Comparison of ENCODE assay signal across 22 cellular contexts in genomic region chr3:58392191-58392590, GRCh38. TPM values are rescaled to one million over a fixed set of nuclear protein-coding genes. Genes with fewer than 3 reads are reported as not detected.
DNase-seq lines count a peak whose midpoint lies in the region; ATAC-seq and TF ChIP-seq lines count a peak whose summit lies in the region.
"Had no signal": no experiment of that assay in that cellular context is flagged by ENCODE, and none has a peak within 500 bp of the region (broad histone marks: within the 10 kb centered on the region; RNA-seq: fewer than 3 reads in every experiment).

No MANE protein-coding gene starts in this region.

- H3K36me3 ChIP-seq in right atrium auricular region (peaks cover 13% of the 10 kb centered on the region), endodermal cell (ENCODE audit: control insufficient read depth, insufficient read depth, low read length) (peaks cover 3% of the 10 kb centered on the region), muscle layer of colon (ENCODE audit: insufficient read depth, low read length) (peaks cover 20% of the 10 kb centered on the region), uterus (no peaks in the 10 kb centered on the region), mammary epithelial cell (ENCODE audit: insufficient read depth, low read length) (no peaks in the 10 kb centered on the region), OCI-LY7 (ENCODE audit: insufficient read depth, low read length) (peaks cover 88% of the 10 kb centered on the region)

- no peaks in the 10 kb centered on the region for H3K9me2 ChIP-seq in OCI-LY7 (ENCODE audit: insufficient read depth, low read length)

- BruUV-seq in mammary epithelial cell (replicated peaks; lab: Mats Ljungman, UMichigan) (no TSS peak), OCI-LY7 (replicated peaks; lab: Mats Ljungman, UMichigan) (no TSS peak)

- H3K9me3 ChIP-seq in right atrium auricular region (no peaks in the 10 kb centered on the region), endodermal cell (ENCODE audit: control insufficient read depth, low read length) (no peaks in the 10 kb centered on the region), muscle layer of colon (ENCODE audit: low read length) (no peaks in the 10 kb centered on the region), uterus (no peaks in the 10 kb centered on the region), mammary epithelial cell (replicated peaks; ENCODE audit: insufficient read depth, low read length) (no peaks in the 10 kb centered on the region), OCI-LY7 (ENCODE audit: low read length) (no peaks in the 10 kb centered on the region)
- H3K9me3 ChIP-seq: body of pancreas, psoas muscle, spleen had no signal

- in situ Hi-C loops in mammary epithelial cell (cut with MboI; ENCODE audit: low sequenced_read_pairs in 2 of 2) = no loop called here

- peak overlapping the region; percentile 18 for H3K4me3 Mint-ChIP-seq in endodermal cell
- H3K4me3 Mint-ChIP-seq: activated T-cell treated with anti-CD3 and anti-CD28 coated beads, Interleukin-2, amount 50 U/mL, for 24 hours; dendritic cell treated with granulocyte-macrophage colony-stimulating factor and Interleukin-4, amounts not matched to agents 40 ng/mL and 50 ng/mL, for 4 days; neural crest cell had no signal

- WGBS in endodermal cell (ENCODE audit: insufficient coverage in 1 of 2, insufficient read length in 1 of 2), 2 experiments = 79 to 81% methylated on average over 3 of the region's 3 CpGs
- 80% methylated on average over 3 of the region's 3 CpGs for WGBS in mammary epithelial cell (ENCODE audit: low coverage, missing lambda C conversion rate)

- CTCF ChIA-PET in mammary epithelial cell (lab: Charles Lee; ENCODE audit: low non-redundant PET) (no interaction called here), OCI-LY7 (lab: Charles Lee; ENCODE audit: unreplicated experiment) (no interaction called here)

- no peak overlapping the region for H2AFZ ChIP-seq in mammary epithelial cell (ENCODE audit: low read depth, low read length)
- H2AFZ ChIP-seq in OCI-LY7 (ENCODE audit: low read length) = no peak overlapping the region

- H3K9me3 Mint-ChIP-seq in endodermal cell = no peaks in the 10 kb centered on the region
- H3K9me3 Mint-ChIP-seq: activated naive CD4-positive, alpha-beta T cell treated with anti-CD3 and anti-CD28 coated beads, Interleukin-2, amount 50 U/mL, for 72 hours; activated T-cell treated with anti-CD3 and anti-CD28 coated beads, Interleukin-2, amount 50 U/mL, for 24 hours; dendritic cell treated with granulocyte-macrophage colony-stimulating factor and Interleukin-4, amounts not matched to agents 40 ng/mL and 50 ng/mL, for 4 days; neural crest cell had no signal

- H3K27me3 Mint-ChIP-seq in endodermal cell (ENCODE audit: insufficient read depth) = no peaks in the 10 kb centered on the region
- H3K27me3 Mint-ChIP-seq: activated T-cell treated with anti-CD3 and anti-CD28 coated beads, Interleukin-2, amount 50 U/mL, for 24 hours; dendritic cell treated with granulocyte-macrophage colony-stimulating factor and Interleukin-4, amounts not matched to agents 40 ng/mL and 50 ng/mL, for 4 days had no signal

- H3K9ac ChIP-seq in endodermal cell (ENCODE audit: extremely low read depth, low read length, poor library complexity, severe bottlenecking) (no peak overlapping the region), muscle layer of colon (ENCODE audit: low read length) (no peak overlapping the region), mammary epithelial cell (ENCODE audit: insufficient read depth, low read length) (no peak overlapping the region)

- TF ChIP-seq CTCF in right atrium auricular region (IDR thresholded peaks at IDR 0.05) (no peak), endodermal cell (conservative IDR thresholded peaks at IDR 0.05) (no peak), uterus (IDR thresholded peaks at IDR 0.05) (no peak), mammary epithelial cell (conservative IDR thresholded peaks at IDR 0.05 in 1 of 2, IDR thresholded peaks at IDR 0.05 in 1 of 2; ENCODE audit: extremely low read depth in 1 of 2, insufficient read depth in 1 of 2, low read depth in 1 of 2, low read length in 2 of 2) (no peak), OCI-LY7 (conservative IDR thresholded peaks at IDR 0.05; ENCODE audit: low read length) (no peak)

- H3K27me3 ChIP-seq in right atrium auricular region (no peaks in the 10 kb centered on the region), endodermal cell (ENCODE audit: control insufficient read depth, insufficient read depth, low read length, poor library complexity, severe bottlenecking) (no peaks in the 10 kb centered on the region), muscle layer of colon (ENCODE audit: control insufficient read depth in 1 of 2, insufficient read depth in 2 of 2, low read length in 2 of 2) (no peaks in the 10 kb centered on the region), uterus (no peaks in the 10 kb centered on the region), mammary epithelial cell (ENCODE audit: insufficient read depth, low read length) (no peaks in the 10 kb centered on the region)
- H3K27me3 ChIP-seq: body of pancreas, spleen had no signal

- H4K20me1 ChIP-seq in mammary epithelial cell (ENCODE audit: insufficient read depth, low read length) (no peaks in the 10 kb centered on the region), OCI-LY7 (ENCODE audit: insufficient read depth, low read length) (peaks cover 11% of the 10 kb centered on the region; the same call in 1 of the 2 replicates)

- H3K4me1 Mint-ChIP-seq in endodermal cell = peaks cover 50% of the 10 kb centered on the region

- TF ChIP-seq POLR2A in uterus (IDR thresholded peaks at IDR 0.05) = no peak

- H3K4me3 ChIP-seq in right atrium auricular region (no peak overlapping the region), endodermal cell (ENCODE audit: low read length) (peak overlapping the region; percentile 73), muscle layer of colon (ENCODE audit: low read depth in 1 of 2, low read length in 2 of 2) (no peak overlapping the region), uterus (no peak overlapping the region), mammary epithelial cell (replicated peaks in 1 of 3; ENCODE audit: insufficient read depth in 1 of 3, low read depth in 2 of 3, low read length in 3 of 3) (no peak overlapping the region), OCI-LY7 (ENCODE audit: low read depth, low read length, poor library complexity, severe bottlenecking) (no peak overlapping the region)
- H3K4me3 ChIP-seq: body of pancreas, psoas muscle, spleen had no signal

- dilution Hi-C loops in mammary epithelial cell (cut with HindIII; ENCODE audit: low sequenced_read_pairs) = no loop called here

- peaks cover 5% of the 10 kb centered on the region for H3K36me3 Mint-ChIP-seq in endodermal cell (ENCODE audit: low read depth)

- H3K27ac ChIP-seq in right atrium auricular region (peak overlapping the region; percentile 40 to 52), endodermal cell (ENCODE audit: low read depth, low read length) (no peak overlapping the region), muscle layer of colon (ENCODE audit: low read depth, low read length) (peak overlapping the region; percentile 4), uterus (peak overlapping the region; percentile 59 to 80), mammary epithelial cell (ENCODE audit: insufficient read depth, low read depth, low read length) (no peak overlapping the region), OCI-LY7 (ENCODE audit: low read depth, low read length, poor library complexity, severe bottlenecking) (no peak overlapping the region)
- H3K27ac ChIP-seq: body of pancreas, C4-2B, psoas muscle had no signal

- DNase-seq in right atrium auricular region (ENCODE audit: low spot score) (no peak), left ventricle myocardium superior (no peak), endodermal cell (no peak), uterus (no peak), superior temporal gyrus (ENCODE audit: extremely low spot score) (no peak), mammary epithelial cell (no peak), OCI-LY7 (ENCODE audit: low spot score) (no peak)
- DNase-seq: activated T-cell treated with anti-CD3 and anti-CD28 coated beads, Interleukin-2, amount 50 U/mL, for 24 hours; body of pancreas; kidney glomerular epithelial cell; midbrain; NCI-H1417 treated with DMSO at 0.1 percent for 48 hours; NCI-H524 treated with DMSO at 0.1 percent for 48 hours; psoas muscle; spleen; stimulated activated CD4-positive, alpha-beta T cell treated with anti-CD3 and anti-CD28 coated beads, Interleukin-4, amount 100 ng/mL, for 4 hours had no signal

- H3K4me1 ChIP-seq in right atrium auricular region (peaks cover 0 to 30% of the 10 kb centered on the region in 2 donors), endodermal cell (ENCODE audit: control insufficient read depth, insufficient read depth, low read length) (peaks cover 12% of the 10 kb centered on the region), muscle layer of colon (ENCODE audit: insufficient read depth, low read length) (peaks cover 25% of the 10 kb centered on the region), uterus (peaks cover 5 to 8% of the 10 kb centered on the region in 2 donors), mammary epithelial cell (ENCODE audit: insufficient read depth, low read length) (no peaks in the 10 kb centered on the region), OCI-LY7 (ENCODE audit: insufficient read depth, low read length, poor library complexity, severe bottlenecking) (peaks cover 23% of the 10 kb centered on the region)

- H3K4me2 ChIP-seq in mammary epithelial cell (ENCODE audit: insufficient read depth, low read depth, low read length) (no peak overlapping the region), OCI-LY7 (ENCODE audit: low read length) (no peak overlapping the region)

- H3K79me2 ChIP-seq in mammary epithelial cell (ENCODE audit: insufficient read depth, low read length) (no peaks in the 10 kb centered on the region), OCI-LY7 (ENCODE audit: insufficient read depth, low read depth, low read length) (peaks cover 19% of the 10 kb centered on the region; the same call in 1 of the 2 replicates)

- no peak overlapping the region for H3K27ac Mint-ChIP-seq in endodermal cell
- H3K27ac Mint-ChIP-seq: activated naive CD4-positive, alpha-beta T cell treated with anti-CD3 and anti-CD28 coated beads, Interleukin-2, amount 50 U/mL, for 72 hours; activated T-cell treated with anti-CD3 and anti-CD28 coated beads, Interleukin-2, amount 50 U/mL, for 24 hours; dendritic cell treated with granulocyte-macrophage colony-stimulating factor and Interleukin-4, amounts not matched to agents 40 ng/mL and 50 ng/mL, for 4 days had no signal

- intact Hi-C loops in left ventricle myocardium superior (cut with micrococcal nuclease) = no loop called here
- intact Hi-C loops in uterus (cut with DNase I; ENCODE audit: low total_unique reads) = no loop called here
- intact Hi-C loops in mammary epithelial cell (cut with micrococcal nuclease) = no loop called here
- intact Hi-C loops in OCI-LY7 (cut with micrococcal nuclease; ENCODE audit: unreplicated experiment) = no loop called here

- POLR2A ChIA-PET in OCI-LY7 (lab: Charles Lee) = interaction anchor here (0.5 to 1.5 kb wide), 7 partner anchors 12 to 64 kb away, joined by 3 to 5 read pairs (median 3); no protein-coding TSS in a partner anchor

- no peak for ATAC-seq in left ventricle myocardium superior
- ATAC-seq: activated CD4-positive, CD25-positive, alpha-beta regulatory T cell treated with anti-CD3 and anti-CD28 coated beads, Interleukin-2, amount 50 U/mL, for 24 hours; activated naive CD4-positive, alpha-beta T cell treated with anti-CD3 and anti-CD28 coated beads, Interleukin-2, amount 50 U/mL, for 72 hours; body of pancreas; psoas muscle had no signal

RNA-seq across cellular contexts. Expression of gene PDHB, which starts 41.4 kb away (rescaled TPM):
- total RNA-seq in right atrium auricular region (100 to 1,000 TPM; 111 to 181 TPM), left ventricle myocardium superior (225 TPM), endodermal cell (100 to 1,000 TPM; 127 to 159 TPM), uterus (100 to 1,000 TPM in 1 of 4 donors, 10 to 100 TPM in 3; 40.9 to 100 (median 49.7) TPM), mammary epithelial cell (10 to 100 TPM; 43.2 to 44.9 TPM), OCI-LY7 (2022) (82.4 and 86.6 TPM in 2 replicates)
- polyA plus RNA-seq in endodermal cell (2013, experiment 1 of 2) = 108 TPM
- 102 TPM for polyA plus RNA-seq in endodermal cell (2013, experiment 2 of 2)
- 53.1 TPM for polyA plus RNA-seq in mammary epithelial cell
- 15.9 TPM for polyA minus RNA-seq in mammary epithelial cell
- total RNA-seq in OCI-LY7 (2014; rRNA removed; shearing (Covaris generic)) = 60.8 and 76.8 TPM in 2 replicates

RNA-seq across cellular contexts. Expression of gene PXK, which starts 59.5 kb away (rescaled TPM):
- 10 to 100 TPM; 18.3 to 22.5 TPM for total RNA-seq in right atrium auricular region
- total RNA-seq in left ventricle myocardium superior = 12.9 TPM
- total RNA-seq in endodermal cell = 10 to 100 TPM; 16.0 to 22.0 TPM
- 10.3 TPM for polyA plus RNA-seq in endodermal cell (2013, experiment 1 of 2)
- polyA plus RNA-seq in endodermal cell (2013, experiment 2 of 2) = 10.2 TPM
- total RNA-seq in uterus = 10 to 100 TPM; 15.1 to 50.5 (median 41.1) TPM
- 10 to 100 TPM; 39.6 to 42.2 TPM for total RNA-seq in mammary epithelial cell
- 12.4 TPM for polyA plus RNA-seq in mammary epithelial cell
- polyA minus RNA-seq in mammary epithelial cell = 6.9 TPM
- total RNA-seq in OCI-LY7 (2014; rRNA removed; shearing (Covaris generic)) = 51.3 and 68.7 TPM in 2 replicates
- 125 and 146 TPM in 2 replicates for total RNA-seq in OCI-LY7 (2022)

Comparison
In these comparisons a context has a peak if more than half of its experiments do, and no peak if none do; other contexts are left out.
1. H3K27ac ChIP-seq: peak in right atrium auricular region (2 of 2), muscle layer of colon (single experiment) and uterus (2 of 2); none in endodermal cell (single experiment), mammary epithelial cell (single experiment) and OCI-LY7 (single experiment).